13 cellular contexts compared by ENCODE assay signal in genomic region chr16:87319011-87319410, GRCh38. TPM values are rescaled to one million over a fixed set of nuclear protein-coding genes. Genes with fewer than 3 reads are reported as not detected.
DNase-seq lines count a peak whose midpoint lies in the region; ATAC-seq and TF ChIP-seq lines count a peak whose summit lies in the region.
"Had no signal": no experiment of that assay in that cellular context is flagged by ENCODE, and none has a peak within 500 bp of the region (broad histone marks: within the 10 kb centered on the region; RNA-seq: fewer than 3 reads in every experiment).

No MANE protein-coding gene starts in this region.

- H3K27ac Mint-ChIP-seq in CD4-positive, alpha-beta memory T cell: peak overlapping the region in 6 of 7 donors; percentile 4 to 95 (median 88)
- peak overlapping the region; percentile 98 for H3K27ac Mint-ChIP-seq in HFFc6
- peak overlapping the region; percentile 97 for H3K27ac Mint-ChIP-seq in activated T-helper 2 cell treated with anti-CD3 and anti-CD28 coated beads, Interferon-gamma antibody, Interleukin-2, Interleukin-4, amounts not matched to agents 10 μg/mL and 5 μg/mL and 100 μg/mL, durations not matched to agents 14 hours and 24 hours and 36 hours
- peak overlapping the region in 5 of 10 donors; percentile 94 to 98 (median 95) for H3K27ac Mint-ChIP-seq in naive thymus-derived CD8-positive, alpha-beta T cell

- TF ChIP-seq CTCF in HFFc6 (IDR thresholded peaks at IDR 0.05) (no peak), hepatocyte (IDR thresholded peaks at IDR 0.05; ENCODE audit: poor library complexity) (no peak)

- no peaks in the 10 kb centered on the region for H3K9me3 ChIP-seq in CD4-positive, alpha-beta memory T cell (ENCODE audit: control insufficient read depth in 1 of 2, low read length in 2 of 2)
- no peaks in the 10 kb centered on the region for H3K9me3 ChIP-seq in hepatocyte (ENCODE audit: low read depth)
- H3K9me3 ChIP-seq: sigmoid colon, thoracic aorta had no signal

- CTCF ChIA-PET in CD4-positive, alpha-beta memory T cell (lab: Charles Lee; ENCODE audit: partially characterized antibody): interaction anchor here (0.8 kb wide), 1 partner anchor 22 kb away, joined by 3 read pairs; no protein-coding TSS in a partner anchor

- H4K20me1 ChIP-seq in hepatocyte (ENCODE audit: insufficient read depth, poor library complexity, severe bottlenecking): no peaks in the 10 kb centered on the region

- H3K27me3 ChIP-seq in CD4-positive, alpha-beta memory T cell (ENCODE audit: insufficient read depth, low read length): no peaks in the 10 kb centered on the region
- no peaks in the 10 kb centered on the region for H3K27me3 ChIP-seq in hepatocyte
- H3K27me3 ChIP-seq: sigmoid colon had no signal

- H3K4me3 Mint-ChIP-seq in CD4-positive, alpha-beta memory T cell: peak overlapping the region; percentile 91 to 97 (median 95)
- peak overlapping the region; percentile 99 for H3K4me3 Mint-ChIP-seq in HFFc6
- peak overlapping the region; percentile 87 for H3K4me3 Mint-ChIP-seq in activated T-helper 2 cell treated with anti-CD3 and anti-CD28 coated beads, Interferon-gamma antibody, Interleukin-2, Interleukin-4, amounts not matched to agents 10 μg/mL and 5 μg/mL and 100 μg/mL, durations not matched to agents 14 hours and 24 hours and 36 hours (ENCODE audit: low read depth)
- peak overlapping the region; percentile 93 to 99 (median 97) for H3K4me3 Mint-ChIP-seq in naive thymus-derived CD8-positive, alpha-beta T cell

- no peaks in the 10 kb centered on the region for H3K27me3 Mint-ChIP-seq in CD4-positive, alpha-beta memory T cell
- peaks cover 7% of the 10 kb centered on the region for H3K27me3 Mint-ChIP-seq in HFFc6 (ENCODE audit: insufficient read depth)
- no peaks in the 10 kb centered on the region for H3K27me3 Mint-ChIP-seq in activated T-helper 2 cell treated with anti-CD3 and anti-CD28 coated beads, Interferon-gamma antibody, Interleukin-2, Interleukin-4, amounts not matched to agents 10 μg/mL and 5 μg/mL and 100 μg/mL, durations not matched to agents 14 hours and 24 hours and 36 hours (ENCODE audit: low read depth)
- H3K27me3 Mint-ChIP-seq in naive thymus-derived CD8-positive, alpha-beta T cell: peaks cover 0 to 3% (median 0%) of the 10 kb centered on the region in 5 donors

- no peak for ATAC-seq in naive thymus-derived CD8-positive, alpha-beta T cell
- ATAC-seq in HG03378 (IDR thresholded peaks at IDR 0.05; ENCODE audit: unreplicated experiment) (no peak), Right ventricle myocardium superior (ENCODE audit: poor library complexity) (no peak)

- no peak for DNase-seq in CD4-positive, alpha-beta memory T cell
- DNase-seq in HFFc6: no peak
- DNase-seq in activated T-helper 2 cell treated with anti-CD3 and anti-CD28 coated beads, Interferon-gamma antibody, Interleukin-2, Interleukin-4, amounts not matched to agents 10 μg/mL and 5 μg/mL and 100 μg/mL, durations not matched to agents 14 hours and 24 hours and 36 hours (ENCODE audit: low spot score): no peak
- DNase-seq in naive thymus-derived CD8-positive, alpha-beta T cell: no peak
- DNase-seq in hepatocyte (ENCODE audit: low spot score): no peak
- DNase-seq in cerebellar nuclear complex (lab: John Stamatoyannopoulos, UW): no peak
- no peak for DNase-seq in Right ventricle myocardium superior
- DNase-seq: activated effector memory CD4-positive, alpha-beta T cell treated with anti-CD3 and anti-CD28 coated beads, Interleukin-2, amount 50 U/mL, for 16 hours; NCI-H345; SHP77 treated with DMSO at 0.1 percent for 48 hours had no signal

- peaks cover 21% of the 10 kb centered on the region for H3K79me2 ChIP-seq in hepatocyte

- no peaks in the 10 kb centered on the region for H3K9me3 Mint-ChIP-seq in CD4-positive, alpha-beta memory T cell
- no peaks in the 10 kb centered on the region for H3K9me3 Mint-ChIP-seq in HFFc6
- H3K9me3 Mint-ChIP-seq in activated T-helper 2 cell treated with anti-CD3 and anti-CD28 coated beads, Interferon-gamma antibody, Interleukin-2, Interleukin-4, amounts not matched to agents 10 μg/mL and 5 μg/mL and 100 μg/mL, durations not matched to agents 14 hours and 24 hours and 36 hours: no peaks in the 10 kb centered on the region
- H3K9me3 Mint-ChIP-seq in naive thymus-derived CD8-positive, alpha-beta T cell: no peaks in the 10 kb centered on the region

- H3K36me3 Mint-ChIP-seq in CD4-positive, alpha-beta memory T cell: peaks cover 0 to 9% of the 10 kb centered on the region in 2 donors
- peaks cover 14% of the 10 kb centered on the region for H3K36me3 Mint-ChIP-seq in HFFc6 (ENCODE audit: low read depth)
- H3K36me3 Mint-ChIP-seq in activated T-helper 2 cell treated with anti-CD3 and anti-CD28 coated beads, Interferon-gamma antibody, Interleukin-2, Interleukin-4, amounts not matched to agents 10 μg/mL and 5 μg/mL and 100 μg/mL, durations not matched to agents 14 hours and 24 hours and 36 hours (ENCODE audit: low read depth): peaks cover 19% of the 10 kb centered on the region
- H3K36me3 Mint-ChIP-seq in naive thymus-derived CD8-positive, alpha-beta T cell: no peaks in the 10 kb centered on the region

- H3K4me1 ChIP-seq in CD4-positive, alpha-beta memory T cell (ENCODE audit: insufficient read depth, low read length): peaks cover 9% of the 10 kb centered on the region
- no peaks in the 10 kb centered on the region for H3K4me1 ChIP-seq in hepatocyte (ENCODE audit: insufficient read depth)

- no peak overlapping the region for H2AFZ ChIP-seq in hepatocyte

- H3K27ac ChIP-seq in CD4-positive, alpha-beta memory T cell (ENCODE audit: low read depth, low read length): no peak overlapping the region
- no peak overlapping the region for H3K27ac ChIP-seq in hepatocyte
- H3K27ac ChIP-seq: thoracic aorta had no signal

- no peaks in the 10 kb centered on the region for H3K36me3 ChIP-seq in CD4-positive, alpha-beta memory T cell (ENCODE audit: insufficient read depth, low read length)
- H3K36me3 ChIP-seq in hepatocyte (replicated peaks; ENCODE audit: insufficient read depth, low read depth): no peaks in the 10 kb centered on the region
- H3K36me3 ChIP-seq: sigmoid colon, thoracic aorta had no signal

- H3K4me2 ChIP-seq in hepatocyte: no peak overlapping the region

- POLR2A ChIA-PET in CD4-positive, alpha-beta memory T cell (lab: Charles Lee; ENCODE audit: partially characterized antibody): interaction anchor here (0.7 to 5.3 kb wide), 4 partner anchors 64 to 171 kb away, joined by 3 to 48 read pairs (median 36); partner anchors contain the start of genes FBXO31 and MAP1LC3B
- POLR2A ChIA-PET in naive thymus-derived CD8-positive, alpha-beta T cell (lab: Charles Lee): interaction anchor here (2.6 kb wide), 1 partner anchor 65 kb away, joined by 34 read pairs; the partner anchor contains the start of gene FBXO31

- peaks cover 10 to 21% (median 15%) of the 10 kb centered on the region in 4 donors for H3K4me1 Mint-ChIP-seq in CD4-positive, alpha-beta memory T cell
- H3K4me1 Mint-ChIP-seq in HFFc6 (ENCODE audit: low read depth): peaks cover 25% of the 10 kb centered on the region
- peaks cover 12% of the 10 kb centered on the region for H3K4me1 Mint-ChIP-seq in activated T-helper 2 cell treated with anti-CD3 and anti-CD28 coated beads, Interferon-gamma antibody, Interleukin-2, Interleukin-4, amounts not matched to agents 10 μg/mL and 5 μg/mL and 100 μg/mL, durations not matched to agents 14 hours and 24 hours and 36 hours (ENCODE audit: low read depth)
- H3K4me1 Mint-ChIP-seq in naive thymus-derived CD8-positive, alpha-beta T cell: peaks cover 5 to 21% (median 18%) of the 10 kb centered on the region in 4 donors

- H3K9me2 ChIP-seq in hepatocyte (replicated peaks; ENCODE audit: insufficient read depth): no peaks in the 10 kb centered on the region

- no peak overlapping the region for H3K4me3 ChIP-seq in CD4-positive, alpha-beta memory T cell (ENCODE audit: low read length in 2 of 2)
- H3K4me3 ChIP-seq in hepatocyte: no peak overlapping the region

- intact Hi-C loops in CD4-positive, alpha-beta memory T cell (cut with micrococcal nuclease): no loop called here
- intact Hi-C loops in activated T-helper 2 cell treated with anti-CD3 and anti-CD28 coated beads, Interferon-gamma antibody, Interleukin-2, Interleukin-4, amounts not matched to agents 10 μg/mL and 5 μg/mL and 100 μg/mL, durations not matched to agents 14 hours and 24 hours and 36 hours (cut with micrococcal nuclease): loop anchor here (10.0 kb wide), 1 partner anchor 176 kb away; the partner anchor contains the start of gene ZCCHC14
- intact Hi-C loops in Right ventricle myocardium superior (cut with DNase I): loop anchor here (5.0 kb wide), 1 partner anchor 73 kb away; the partner anchor contains the start of gene MAP1LC3B

RNA-seq across cellular contexts. Expression of gene C16orf95, which starts 1.8 kb away (rescaled TPM):
- total RNA-seq in CD4-positive, alpha-beta memory T cell: 1 to 10 TPM; 1.6 TPM
- 1 to 10 TPM; 1.4 to 2.4 TPM for polyA plus RNA-seq in CD4-positive, alpha-beta memory T cell
- total RNA-seq in HFFc6 (2021; fragmentation: NEBNext Ultra II Directional; extraction: Animal tissue kit (Norgen Biotek cat#: 25700)): 10 to 100 TPM in 5 of 6 experiments, 1 to 10 TPM in 1; 8.5 to 15.0 (median 11.7) TPM
- 12.3 and 12.4 TPM in 2 replicates for total RNA-seq in activated T-helper 2 cell treated with anti-CD3 and anti-CD28 coated beads, Interferon-gamma antibody, Interleukin-2, Interleukin-4, amounts not matched to agents 10 μg/mL and 5 μg/mL and 100 μg/mL, durations not matched to agents 14 hours and 24 hours and 36 hours
- total RNA-seq in naive thymus-derived CD8-positive, alpha-beta T cell: 1 to 10 TPM; 2.3 to 2.6 TPM
- polyA plus RNA-seq in naive thymus-derived CD8-positive, alpha-beta T cell: 1 to 10 TPM; 1.5 to 4.9 (median 3.2) TPM
- 3.9 and 4.7 TPM in 2 replicates for total RNA-seq in hepatocyte
- 6.6 and 10.6 TPM in 2 replicates for polyA plus RNA-seq in hepatocyte
- 2.1 TPM for total RNA-seq in Right ventricle myocardium superior
